ENCODE assay signal across 8 cellular contexts in genomic region chr17:3710951-3711383, GRCh38. TPM values are rescaled to one million over a fixed set of nuclear protein-coding genes. Genes with fewer than 3 reads are reported as not detected.
DNase-seq lines count a peak whose midpoint lies in the region; ATAC-seq and TF ChIP-seq lines count a peak whose summit lies in the region.

No MANE protein-coding gene starts in this region.

- ATAC-seq in CD4-positive, CD25-positive, alpha-beta regulatory T cell (ENCODE audit: low read depth in 2 of 2): peak; percentile 97 to 98
- peak; percentile 72 for ATAC-seq in GM21367 (IDR thresholded peaks at IDR 0.05; ENCODE audit: unreplicated experiment)
- ATAC-seq in HG03565 (IDR thresholded peaks at IDR 0.05; ENCODE audit: unreplicated experiment): peak; percentile 94

- no peaks in the 10 kb centered on the region for H3K27me3 ChIP-seq in CD4-positive, CD25-positive, alpha-beta regulatory T cell (ENCODE audit: control insufficient read depth, insufficient read depth, low read length)

- peak overlapping the region; percentile 53 for H3K4me3 ChIP-seq in CD4-positive, CD25-positive, alpha-beta regulatory T cell (ENCODE audit: low read depth, low read length)
- no peak overlapping the region for H3K4me3 ChIP-seq in epithelial cell of esophagus (ENCODE audit: low read length)

- peak; percentile 53 to 96 (median 76) for DNase-seq in CD4-positive, CD25-positive, alpha-beta regulatory T cell
- peak; percentile 47 for DNase-seq in activated CD4-positive, alpha-beta T cell treated with anti-CD3 and anti-CD28 coated beads for 1 hour
- DNase-seq in epithelial cell of esophagus (ENCODE audit: low read depth) (peak; percentile 55), NCI-H2081 treated with DMSO at 0.1 percent for 48 hours (lab: John Stamatoyannopoulos, UW) (no peak), epidermal melanocyte (ENCODE audit: insufficient read length, low spot score) (no peak)
- peak; percentile 32 to 65 for DNase-seq in stimulated activated CD8-positive, alpha-beta memory T cell treated with anti-CD3 and anti-CD28 coated beads, Interleukin-15, amount 100 ng/mL, for 4 hours (ENCODE audit: low read depth in 2 of 2)

- H3K4me1 ChIP-seq in CD4-positive, CD25-positive, alpha-beta regulatory T cell (ENCODE audit: control insufficient read depth, insufficient read depth, low read length, poor library complexity, severe bottlenecking): peaks cover 31% of the 10 kb centered on the region

- peak overlapping the region; percentile 72 to 83 (median 80) for H3K4me3 Mint-ChIP-seq in CD4-positive, CD25-positive, alpha-beta regulatory T cell

- H3K36me3 Mint-ChIP-seq in CD4-positive, CD25-positive, alpha-beta regulatory T cell: peaks cover 16% of the 10 kb centered on the region

- H3K9me3 ChIP-seq in CD4-positive, CD25-positive, alpha-beta regulatory T cell (ENCODE audit: control insufficient read depth in 2 of 2, low read length in 2 of 2): no peaks in the 10 kb centered on the region

- H3K9me3 Mint-ChIP-seq in CD4-positive, CD25-positive, alpha-beta regulatory T cell: no peaks in the 10 kb centered on the region

- H3K27ac ChIP-seq in CD4-positive, CD25-positive, alpha-beta regulatory T cell (ENCODE audit: insufficient read depth, low read length, poor library complexity, severe bottlenecking): peak overlapping the region; percentile 83

- TF ChIP-seq CTCF in epithelial cell of esophagus (IDR thresholded peaks at IDR 0.05; ENCODE audit: insufficient read depth, low read depth, low read length, missing control alignments): no peak

- no peaks in the 10 kb centered on the region for H3K27me3 Mint-ChIP-seq in CD4-positive, CD25-positive, alpha-beta regulatory T cell

- H3K36me3 ChIP-seq in CD4-positive, CD25-positive, alpha-beta regulatory T cell (ENCODE audit: control insufficient read depth, insufficient read depth, low read length): peaks cover 14% of the 10 kb centered on the region

- H3K4me1 Mint-ChIP-seq in CD4-positive, CD25-positive, alpha-beta regulatory T cell: peaks cover 16 to 44% (median 33%) of the 10 kb centered on the region in 4 donors

- H3K27ac Mint-ChIP-seq in CD4-positive, CD25-positive, alpha-beta regulatory T cell: peak overlapping the region; percentile 49 to 92 (median 86)

RNA-seq across cellular contexts. Expression of gene HASPIN, which starts 12.7 kb away (rescaled TPM):
- 0.27 TPM for total RNA-seq in CD4-positive, CD25-positive, alpha-beta regulatory T cell
- under 1 TPM; 0.07 to 0.53 (median 0.34) TPM for polyA plus RNA-seq in CD4-positive, CD25-positive, alpha-beta regulatory T cell

RNA-seq across cellular contexts. Expression of gene P2RX5, which starts 15.0 kb away (rescaled TPM):
- 16.7 TPM for total RNA-seq in CD4-positive, CD25-positive, alpha-beta regulatory T cell
- polyA plus RNA-seq in CD4-positive, CD25-positive, alpha-beta regulatory T cell: 10 to 100 TPM; 11.8 to 21.0 (median 14.5) TPM

RNA-seq across cellular contexts. Expression of gene EMC6, which starts 42.4 kb away (rescaled TPM):
- total RNA-seq in CD4-positive, CD25-positive, alpha-beta regulatory T cell: 27.2 TPM
- polyA plus RNA-seq in CD4-positive, CD25-positive, alpha-beta regulatory T cell: 100 to 1,000 TPM; 112 to 125 (median 117) TPM

RNA-seq across cellular contexts. Expression of gene TAX1BP3, which starts 42.6 kb away (rescaled TPM):
- 14.9 TPM for total RNA-seq in CD4-positive, CD25-positive, alpha-beta regulatory T cell
- polyA plus RNA-seq in CD4-positive, CD25-positive, alpha-beta regulatory T cell: 10 to 100 TPM; 33.2 to 43.6 (median 35.7) TPM

Comparison
In these comparisons a context has a peak if more than half of its experiments do, and no peak if none do; other contexts are left out.
1. DNase-seq: peak in CD4-positive, CD25-positive, alpha-beta regulatory T cell (3 of 3), activated CD4-positive, alpha-beta T cell treated with anti-CD3 and anti-CD28 coated beads for 1 hour (single experiment), epithelial cell of esophagus (single experiment) and stimulated activated CD8-positive, alpha-beta memory T cell treated with anti-CD3 and anti-CD28 coated beads, Interleukin-15, amount 100 ng/mL, for 4 hours (2 of 2); none in NCI-H2081 treated with DMSO at 0.1 percent for 48 hours (single experiment) and epidermal melanocyte (single experiment).
2. Peak in every context shown above with its lines, with median percentiles within 50 percentile points of each other: ATAC-seq.